Comparison of ENCODE assay signal across 11 cellular contexts in genomic region chr4:10178763-10179162, GRCh38.
"Had no signal": no experiment of that assay in that cellular context is flagged by ENCODE, and none has a peak within 500 bp of the region (broad histone marks: within the 10 kb centered on the region; RNA-seq: fewer than 3 reads in every experiment).

No MANE protein-coding gene starts in this region.

- H3K27ac Mint-ChIP-seq: GM23338, H9 had no signal

- H3K4me1 ChIP-seq: HAP-1 had no signal

- ATAC-seq: GM23338, HCT116 had no signal

- H3K4me3 ChIP-seq: GM23248, GM23338, HAP-1 had no signal

- H3K9me3 Mint-ChIP-seq: GM23338, H9, HFFc6 had no signal

- H3K27ac ChIP-seq: GM23248 had no signal

- H3K9me3 ChIP-seq: HAP-1 had no signal

- H2AFZ ChIP-seq: GM23248, GM23338 had no signal

- H3K9ac ChIP-seq: GM23248 had no signal

- DNase-seq: GM23248, GOT3, H7, H9, HCEC 1CT, HFFc6 had no signal

- H3K4me3 Mint-ChIP-seq: GM23338, H9, HFFc6 had no signal

- FAIRE-seq: H1, H54 had no signal

- H3K4me2 ChIP-seq: GM23338 had no signal

- H3K36me3 ChIP-seq: HAP-1 had no signal
